ENCODE assay signal across 14 cellular contexts in genomic region chr18:3319894-3320438, GRCh38.
"Had no signal": no experiment of that assay in that cellular context is flagged by ENCODE, and none has a peak within 500 bp of the region (broad histone marks: within the 10 kb centered on the region; RNA-seq: fewer than 3 reads in every experiment).

No MANE protein-coding gene starts in this region.

- H3K4me1 Mint-ChIP-seq: activated naive CD4-positive, alpha-beta T cell treated with anti-CD3 and anti-CD28 coated beads, Interleukin-2, amount 10 ng/mL, durations not matched to agents 7 days and 5 days had no signal

- H3K36me3 ChIP-seq: gastroesophageal sphincter, left ventricle myocardium inferior, sigmoid colon had no signal

- DNase-seq: activated CD4-positive, CD25-positive, alpha-beta regulatory T cell; activated CD8-positive, alpha-beta memory T cell treated with anti-CD3 and anti-CD28 coated beads, Interleukin-2, amount 50 U/mL, for 48 hours; activated naive CD4-positive, alpha-beta T cell treated with anti-CD3 and anti-CD28 coated beads, Interleukin-2, amount 10 ng/mL, durations not matched to agents 7 days and 5 days; central memory CD4-positive, alpha-beta T cell; cortex of kidney; effector CD8-positive, alpha-beta T cell; left ventricle myocardium inferior; sigmoid colon; testis had no signal

- ATAC-seq: gastroesophageal sphincter had no signal

- H3K9me3 ChIP-seq: gastroesophageal sphincter, left ventricle myocardium inferior, testis had no signal

- H3K27me3 ChIP-seq: gastroesophageal sphincter, sigmoid colon, testis had no signal

- H3K9me3 Mint-ChIP-seq: activated naive CD4-positive, alpha-beta T cell treated with anti-CD3 and anti-CD28 coated beads, Interleukin-2, amount 10 ng/mL, durations not matched to agents 7 days and 5 days; memory B cell; natural killer cell treated with Interleukin-12 subunit alpha and Interleukin-12 subunit beta and Interleukin-15 and Interleukin-18, amount 100 ng/mL, for 72 hours; stimulated activated naive CD8-positive, alpha-beta T cell treated with anti-CD3 and anti-CD28 coated beads, Interleukin-15, Interleukin-2, amounts not matched to agents 100 ng/mL and 50 ng/mL, for 24 hours had no signal

- H3K36me3 Mint-ChIP-seq: activated naive CD4-positive, alpha-beta T cell treated with anti-CD3 and anti-CD28 coated beads, Interleukin-2, amount 10 ng/mL, durations not matched to agents 7 days and 5 days; natural killer cell treated with Interleukin-12 subunit alpha and Interleukin-12 subunit beta and Interleukin-15 and Interleukin-18, amount 100 ng/mL, for 72 hours had no signal

- H3K27ac ChIP-seq: epithelial cell of prostate, gastroesophageal sphincter, left ventricle myocardium inferior, sigmoid colon, testis had no signal

- H3K4me3 Mint-ChIP-seq: activated naive CD4-positive, alpha-beta T cell treated with anti-CD3 and anti-CD28 coated beads, Interleukin-2, amount 10 ng/mL, durations not matched to agents 7 days and 5 days; memory B cell; natural killer cell treated with Interleukin-12 subunit alpha and Interleukin-12 subunit beta and Interleukin-15 and Interleukin-18, amount 100 ng/mL, for 72 hours; stimulated activated naive CD8-positive, alpha-beta T cell treated with anti-CD3 and anti-CD28 coated beads, Interleukin-15, Interleukin-2, amounts not matched to agents 100 ng/mL and 50 ng/mL, for 24 hours had no signal

- H3K4me1 ChIP-seq: gastroesophageal sphincter, left ventricle myocardium inferior, sigmoid colon, testis had no signal

- H3K27ac Mint-ChIP-seq: activated naive CD4-positive, alpha-beta T cell treated with anti-CD3 and anti-CD28 coated beads, Interleukin-2, amount 10 ng/mL, durations not matched to agents 7 days and 5 days; memory B cell; natural killer cell treated with Interleukin-12 subunit alpha and Interleukin-12 subunit beta and Interleukin-15 and Interleukin-18, amount 100 ng/mL, for 72 hours; stimulated activated naive CD8-positive, alpha-beta T cell treated with anti-CD3 and anti-CD28 coated beads, Interleukin-15, Interleukin-2, amounts not matched to agents 100 ng/mL and 50 ng/mL, for 24 hours had no signal

- H3K4me3 ChIP-seq: gastroesophageal sphincter, left ventricle myocardium inferior, sigmoid colon, testis had no signal
